In genomic region chr11:78166832-78167469, GRCh38 we compare ENCODE assay signal across 32 cellular contexts. TPM values are rescaled to one million over a fixed set of nuclear protein-coding genes. Genes with fewer than 3 reads are reported as not detected.
DNase-seq lines count a peak whose midpoint lies in the region; ATAC-seq, FAIRE-seq and TF ChIP-seq lines count a peak whose summit lies in the region.
"Had no signal": no experiment of that assay in that cellular context is flagged by ENCODE, and none has a peak within 500 bp of the region (broad histone marks: within the 10 kb centered on the region; RNA-seq: fewer than 3 reads in every experiment).

No MANE protein-coding gene starts in this region.

- H4K20me1 ChIP-seq in HepG2 (ENCODE audit: insufficient read depth, low read length), result no peaks in the 10 kb centered on the region; the same call in 1 of the 2 replicates
- no peaks in the 10 kb centered on the region for H4K20me1 ChIP-seq in hepatocyte (ENCODE audit: insufficient read depth, poor library complexity, severe bottlenecking)

- peaks cover 4% of the 10 kb centered on the region for H3K36me3 Mint-ChIP-seq in CD8-positive, alpha-beta T cell
- H3K36me3 Mint-ChIP-seq: natural killer cell had no signal

- H3K27me3 ChIP-seq in liver (ENCODE audit: control insufficient read depth in 4 of 4, insufficient read depth in 4 of 4, low read length in 3 of 4) (no peaks in the 10 kb centered on the region), HepG2 (ENCODE audit: control insufficient read depth in 1 of 2, insufficient read depth in 2 of 2, low read length in 2 of 2) (no peaks in the 10 kb centered on the region), hepatocyte (no peaks in the 10 kb centered on the region), trophoblast cell (ENCODE audit: insufficient read depth, low read length) (no peaks in the 10 kb centered on the region), vagina (no peaks in the 10 kb centered on the region)
- no peaks in the 10 kb centered on the region for H3K27me3 ChIP-seq in CD8-positive, alpha-beta T cell (ENCODE audit: insufficient read depth, low read length)
- H3K27me3 ChIP-seq: colonic mucosa had no signal

- H2AFZ ChIP-seq in HepG2 (ENCODE audit: low read length) (no peak overlapping the region), hepatocyte (no peak overlapping the region), trophoblast cell (ENCODE audit: insufficient read depth, low read length, poor library complexity) (peak overlapping the region; percentile 53)
- H2AFZ ChIP-seq: PC-9 had no signal

- no peak overlapping the region for H3K4me2 ChIP-seq in HepG2 (ENCODE audit: low read depth, low read length)
- H3K4me2 ChIP-seq in hepatocyte, result no peak overlapping the region
- peak overlapping the region; percentile 4 for H3K4me2 ChIP-seq in trophoblast cell (ENCODE audit: low read length)
- H3K4me2 ChIP-seq: PC-9 had no signal

- CTCF ChIA-PET in HepG2 (lab: Yijun Ruan, JAX; ENCODE audit: low intra/inter-chr PET ratio, low total read pairs), result no interaction called here
- CTCF ChIA-PET in CD8-positive, alpha-beta T cell (lab: Charles Lee), result no interaction called here

- H3K36me3 ChIP-seq in liver (ENCODE audit: control insufficient read depth in 4 of 4, insufficient read depth in 3 of 4, low read depth in 1 of 4, low read length in 3 of 4) (no peaks in the 10 kb centered on the region), HepG2 (replicated peaks in 1 of 2; ENCODE audit: control insufficient read depth in 1 of 2, insufficient read depth in 2 of 2, low read length in 2 of 2) (no peaks in the 10 kb centered on the region), hepatocyte (replicated peaks; ENCODE audit: insufficient read depth, low read depth) (no peaks in the 10 kb centered on the region), trophoblast cell (ENCODE audit: control insufficient read depth in 1 of 2, insufficient read depth in 2 of 2, low read length in 2 of 2) (peaks cover 2 to 8% of the 10 kb centered on the region in 2 experiments), vagina (no peaks in the 10 kb centered on the region)
- H3K36me3 ChIP-seq in CD8-positive, alpha-beta T cell (ENCODE audit: insufficient read depth, low read length), result no peaks in the 10 kb centered on the region
- H3K36me3 ChIP-seq: colonic mucosa had no signal

- peak overlapping the region; percentile 96 for H2BK120ac ChIP-seq in trophoblast cell (ENCODE audit: insufficient read depth, low read length, poor library complexity)

- POLR2A ChIA-PET in HepG2 (lab: Yijun Ruan, JAX), result no interaction called here
- POLR2A ChIA-PET in CD8-positive, alpha-beta T cell (lab: Charles Lee), result no interaction called here

- H3K4me3 ChIP-seq in liver (ENCODE audit: low read depth in 1 of 3, low read length in 3 of 3) (no peak overlapping the region), HepG2 (replicated peaks in 1 of 3; ENCODE audit: insufficient read depth in 1 of 3, low read depth in 2 of 3, low read length in 3 of 3) (no peak overlapping the region), hepatocyte (no peak overlapping the region), trophoblast cell (ENCODE audit: low read depth, low read length) (no peak overlapping the region), vagina (no peak overlapping the region)
- H3K4me3 ChIP-seq in CD8-positive, alpha-beta T cell (ENCODE audit: low read depth, low read length), result no peak overlapping the region
- H3K4me3 ChIP-seq: colonic mucosa, PC-9 had no signal

- in situ Hi-C loops in HepG2 (cut with HindIII; ENCODE audit: extremely low pct_ligation_motif_present, low pct_unique_long_range_greater_than_20kb), result no loop called here

- TF ChIP-seq EP300 in HepG2 (IDR thresholded peaks at IDR 0.05; ENCODE audit: low read depth in 2 of 2, low read length in 2 of 2) (no peak), HepG2 (CRISPR knock-in tag; IDR thresholded peaks at IDR 0.05; ENCODE audit: borderline replicate concordance) (no peak)

- TF ChIP-seq CTCF in liver (IDR thresholded peaks at IDR 0.05; ENCODE audit: low read depth, low read length, missing input control) (no peak), HepG2 (CRISPR knock-in tag; IDR thresholded peaks at IDR 0.05) (no peak), hepatocyte (IDR thresholded peaks at IDR 0.05; ENCODE audit: poor library complexity) (no peak), vagina (IDR thresholded peaks at IDR 0.05) (no peak)
- no peak for TF ChIP-seq CTCF in CD8-positive, alpha-beta T cell (IDR thresholded peaks at IDR 0.05)

- WGBS in liver, result 93% methylated on average over 6 of the region's 6 CpGs
- WGBS in HepG2 (ENCODE audit: low lambda C conversion rate), result 91% methylated on average over 5 of the region's 6 CpGs
- 78% methylated on average over 6 of the region's 6 CpGs for whole genome bisulfite sequencing in hepatocyte (ENCODE audit: low lambda C conversion rate, missing lambda C conversion rate)
- no CpG with 5 or more reads among the region's 6 CpGs for WGBS in trophoblast cell (ENCODE audit: extremely low coverage, insufficient coverage, insufficient read length)

- peak overlapping the region; percentile 88 for H2AK5ac ChIP-seq in trophoblast cell (ENCODE audit: low read length)

- no peaks in the 10 kb centered on the region for H3K4me1 Mint-ChIP-seq in CD8-positive, alpha-beta T cell (ENCODE audit: low read depth)
- H3K4me1 Mint-ChIP-seq: activated CD4-positive, alpha-beta memory T cell treated with anti-CD3 and anti-CD28 coated beads, Interleukin-2, amount 10 ng/mL, durations not matched to agents 7 days and 5 days; activated naive CD4-positive, alpha-beta T cell treated with anti-CD3 and anti-CD28 coated beads, Interleukin-2, amount 10 ng/mL, durations not matched to agents 7 days and 5 days; B cell; natural killer cell had no signal

- H3K4ac ChIP-seq in trophoblast cell (ENCODE audit: low read depth, low read length), result peak overlapping the region; percentile 87

- DNase-seq in HepG2 (ENCODE audit: low spot score), result no peak
- DNase-seq in hepatocyte (ENCODE audit: low spot score), result no peak
- no peak for DNase-seq in trophoblast cell
- DNase-seq in vagina (ENCODE audit: extremely low spot score in 2 of 2), result no peak
- DNase-seq in SHP77 treated with DMSO at 0.1 percent for 48 hours (lab: John Stamatoyannopoulos, UW), result no peak
- DNase-seq in CD8-positive, alpha-beta T cell, result no peak
- no peak for DNase-seq in Kasumi-1 (lab: John Stamatoyannopoulos, UW)
- DNase-seq: activated CD4-positive, alpha-beta memory T cell treated with anti-CD3 and anti-CD28 coated beads, Interleukin-2, amount 10 ng/mL, durations not matched to agents 7 days and 5 days; activated CD4-positive, alpha-beta T cell treated with anti-CD3 and anti-CD28 coated beads for 1 hour; activated CD8-positive, alpha-beta memory T cell treated with anti-CD3 and anti-CD28 coated beads, Interleukin-2, amount 50 U/mL, for 4 hours; activated naive CD4-positive, alpha-beta T cell treated with anti-CD3 and anti-CD28 coated beads, Interleukin-2, amount 10 ng/mL, durations not matched to agents 7 days and 5 days; amniotic stem cell; colonic mucosa; DMS153; effector CD8-positive, alpha-beta T cell; H7; natural killer cell; NCI-H2029; NCI-H226; NCI-H526 treated with DMSO at 0.1 percent for 48 hours; NK-92 treated with Interleukin-12 subunit alpha and Interleukin-12 subunit beta, amount 100 ng/mL, for 24 hours; PC-9; retina; stimulated activated CD8-positive, alpha-beta memory T cell treated with anti-CD3 and anti-CD28 coated beads, Interleukin-4, amount 100 ng/mL, for 48 hours had no signal

- H3K27me3 Mint-ChIP-seq in CD8-positive, alpha-beta T cell (ENCODE audit: low read depth), result no peaks in the 10 kb centered on the region
- H3K27me3 Mint-ChIP-seq: activated CD4-positive, alpha-beta memory T cell treated with anti-CD3 and anti-CD28 coated beads, Interleukin-2, amount 10 ng/mL, durations not matched to agents 7 days and 5 days; activated naive CD4-positive, alpha-beta T cell treated with anti-CD3 and anti-CD28 coated beads, Interleukin-2, amount 10 ng/mL, durations not matched to agents 7 days and 5 days; B cell; stimulated activated naive CD8-positive, alpha-beta T cell treated with anti-CD3 and anti-CD28 coated beads, Interleukin-15, Interleukin-2, amounts not matched to agents 100 ng/mL and 50 ng/mL, for 24 hours had no signal

- TF ChIP-seq POLR2A in HepG2 (IDR thresholded peaks at IDR 0.05; ENCODE audit: insufficient read depth in 1 of 2, low read depth in 2 of 2, low read length in 2 of 2) (no peak), vagina (IDR thresholded peaks at IDR 0.05) (no peak)

- intact Hi-C loops in HepG2 (cut with micrococcal nuclease; ENCODE audit: unreplicated experiment) (no loop called here), vagina (cut with DNase I) (no loop called here)
- intact Hi-C loops in CD8-positive, alpha-beta T cell (cut with DNase I, micrococcal nuclease), result no loop called here

- H3K9me3 ChIP-seq in liver (ENCODE audit: control insufficient read depth in 4 of 4, low read length in 3 of 4) (no peaks in the 10 kb centered on the region), HepG2 (ENCODE audit: low read length) (no peaks in the 10 kb centered on the region), hepatocyte (ENCODE audit: low read depth) (no peaks in the 10 kb centered on the region), trophoblast cell (ENCODE audit: insufficient read depth, low read depth, low read length) (no peaks in the 10 kb centered on the region), vagina (no peaks in the 10 kb centered on the region)
- no peaks in the 10 kb centered on the region for H3K9me3 ChIP-seq in CD8-positive, alpha-beta T cell (ENCODE audit: low read length)
- H3K9me3 ChIP-seq: colonic mucosa had no signal

- peak overlapping the region; percentile 92 for H2BK12ac ChIP-seq in trophoblast cell (ENCODE audit: low read length)

- no peak overlapping the region for H3K9ac ChIP-seq in liver (ENCODE audit: low read depth in 1 of 2, low read length in 2 of 2)
- H3K9ac ChIP-seq in HepG2 (ENCODE audit: insufficient read depth, low read depth, low read length), result no peak overlapping the region
- H3K9ac ChIP-seq in trophoblast cell (ENCODE audit: low read length), result no peak overlapping the region

- no peak overlapping the region for H3K23ac ChIP-seq in trophoblast cell (ENCODE audit: low read length)

- TF ChIP-seq RAD21 in liver (IDR thresholded peaks at IDR 0.05), result no peak
- no peak for TF ChIP-seq RAD21 in HepG2 (CRISPR knock-in tag; IDR thresholded peaks at IDR 0.05)

- no TSS peak for BruUV-seq in HepG2 (replicated peaks; lab: Mats Ljungman, UMichigan)

- no peak overlapping the region for H3K4me3 Mint-ChIP-seq in CD8-positive, alpha-beta T cell
- H3K4me3 Mint-ChIP-seq: activated CD4-positive, alpha-beta memory T cell treated with anti-CD3 and anti-CD28 coated beads, Interleukin-2, amount 10 ng/mL, durations not matched to agents 7 days and 5 days; activated naive CD4-positive, alpha-beta T cell treated with anti-CD3 and anti-CD28 coated beads, Interleukin-2, amount 10 ng/mL, durations not matched to agents 7 days and 5 days; B cell; natural killer cell; stimulated activated naive CD8-positive, alpha-beta T cell treated with anti-CD3 and anti-CD28 coated beads, Interleukin-15, Interleukin-2, amounts not matched to agents 100 ng/mL and 50 ng/mL, for 24 hours; T-helper 2 cell treated with Interferon-gamma antibody and Interleukin-4, amounts not matched to agents 5 μg/mL and 100 μg/mL, for 36 hours had no signal

- no peak for FAIRE-seq in HepG2 (lab: Jason Lieb, UNC)
- FAIRE-seq: GM19239, keratinocyte had no signal

- H3K14ac ChIP-seq in trophoblast cell (ENCODE audit: low read length), result peak overlapping the region; percentile 84

- no peak for ATAC-seq in HepG2
- ATAC-seq in CD8-positive, alpha-beta T cell, result no peak
- ATAC-seq: natural killer cell had no signal

- no peaks in the 10 kb centered on the region for H3K9me3 Mint-ChIP-seq in CD8-positive, alpha-beta T cell
- H3K9me3 Mint-ChIP-seq: activated CD4-positive, alpha-beta memory T cell treated with anti-CD3 and anti-CD28 coated beads, Interleukin-2, amount 10 ng/mL, durations not matched to agents 7 days and 5 days; activated naive CD4-positive, alpha-beta T cell treated with anti-CD3 and anti-CD28 coated beads, Interleukin-2, amount 10 ng/mL, durations not matched to agents 7 days and 5 days; natural killer cell; stimulated activated naive CD8-positive, alpha-beta T cell treated with anti-CD3 and anti-CD28 coated beads, Interleukin-15, Interleukin-2, amounts not matched to agents 100 ng/mL and 50 ng/mL, for 24 hours; T-helper 2 cell treated with Interferon-gamma antibody and Interleukin-4, amounts not matched to agents 5 μg/mL and 100 μg/mL, for 36 hours had no signal

- peak overlapping the region; percentile 94 for H2BK5ac ChIP-seq in trophoblast cell (ENCODE audit: low read depth, low read length, poor library complexity)

- H4K12ac ChIP-seq in trophoblast cell (ENCODE audit: low read depth, low read length), result no peak overlapping the region

- no peaks in the 10 kb centered on the region for H3K9me2 ChIP-seq in hepatocyte (replicated peaks; ENCODE audit: insufficient read depth)

- H3K79me2 ChIP-seq in HepG2 (ENCODE audit: insufficient read depth, low read length) (no peaks in the 10 kb centered on the region), hepatocyte (no peaks in the 10 kb centered on the region), trophoblast cell (ENCODE audit: control insufficient read depth, insufficient read depth, low read length, poor library complexity) (peaks cover 6% of the 10 kb centered on the region)

- peak overlapping the region; percentile 87 for H3K18ac ChIP-seq in trophoblast cell (ENCODE audit: low read length)

- peak overlapping the region; percentile 97 for H4K91ac ChIP-seq in trophoblast cell (ENCODE audit: low read depth, low read length)

- no peak overlapping the region for H3K27ac Mint-ChIP-seq in CD8-positive, alpha-beta T cell
- H3K27ac Mint-ChIP-seq: activated CD4-positive, alpha-beta memory T cell treated with anti-CD3 and anti-CD28 coated beads, Interleukin-2, amount 10 ng/mL, durations not matched to agents 7 days and 5 days; activated naive CD4-positive, alpha-beta T cell treated with anti-CD3 and anti-CD28 coated beads, Interleukin-2, amount 10 ng/mL, durations not matched to agents 7 days and 5 days; B cell; natural killer cell; stimulated activated naive CD8-positive, alpha-beta T cell treated with anti-CD3 and anti-CD28 coated beads, Interleukin-15, Interleukin-2, amounts not matched to agents 100 ng/mL and 50 ng/mL, for 24 hours; T-helper 2 cell treated with Interferon-gamma antibody and Interleukin-4, amounts not matched to agents 5 μg/mL and 100 μg/mL, for 36 hours had no signal

- H3K27ac ChIP-seq in liver (ENCODE audit: low read depth in 1 of 2, low read length in 2 of 2) (peak overlapping the region; percentile 39 to 97), HepG2 (ENCODE audit: extremely low read length, insufficient read depth, low read length) (no peak overlapping the region), hepatocyte (peak overlapping the region; percentile 47), trophoblast cell (ENCODE audit: low read depth, low read length) (peak overlapping the region; percentile 92), vagina (peak overlapping the region; percentile 55)
- H3K27ac ChIP-seq in CD8-positive, alpha-beta T cell (ENCODE audit: low read depth, low read length), result no peak overlapping the region
- H3K27ac ChIP-seq: colonic mucosa, epithelial cell of prostate, HL-60, PC-9 had no signal

- peaks cover 45% of the 10 kb centered on the region for H3K79me1 ChIP-seq in trophoblast cell (ENCODE audit: low read length)

- H3K4me1 ChIP-seq in liver (ENCODE audit: control insufficient read depth in 4 of 4, insufficient read depth in 4 of 4, low read length in 3 of 4), result peaks cover 7 to 54% (median 37%) of the 10 kb centered on the region in 4 donors
- H3K4me1 ChIP-seq in HepG2 (ENCODE audit: insufficient read depth, low read length), result peaks cover 53% of the 10 kb centered on the region
- peaks cover 17% of the 10 kb centered on the region for H3K4me1 ChIP-seq in hepatocyte (ENCODE audit: insufficient read depth)
- H3K4me1 ChIP-seq in trophoblast cell (ENCODE audit: control insufficient read depth in 1 of 2, insufficient read depth in 2 of 2, low read length in 2 of 2), result peaks cover 32 to 35% of the 10 kb centered on the region in 2 experiments
- peaks cover 30% of the 10 kb centered on the region for H3K4me1 ChIP-seq in vagina
- H3K4me1 ChIP-seq in CD8-positive, alpha-beta T cell (ENCODE audit: insufficient read depth, low read length), result no peaks in the 10 kb centered on the region
- H3K4me1 ChIP-seq: colonic mucosa had no signal

- H4K8ac ChIP-seq in trophoblast cell (ENCODE audit: low read depth, low read length), result peak overlapping the region; percentile 64

RNA-seq across cellular contexts. Expression of gene KCTD21, which starts 21.5 kb away (rescaled TPM):
- total RNA-seq in liver (10 to 100 TPM in 1 of 2 donors, 1 to 10 TPM in 1; 5.8 to 12.0 TPM), HepG2 (2016; rRNA removed; fragmentation: Illumina TruSeq; extraction: Trizol) (3.1 and 3.9 TPM in 2 replicates), hepatocyte (8.2 and 9.2 TPM in 2 replicates), vagina (8.6 TPM)
- polyA plus RNA-seq in liver (10 to 100 TPM in 1 of 2 donors, 1 to 10 TPM in 1; 6.3 to 12.6 TPM), HepG2 (2011; rRNA removed) (13.2 and 13.5 TPM in 2 replicates), hepatocyte (3.8 and 4.7 TPM in 2 replicates)
- 0.97 and 1.3 TPM in 2 replicates for total RNA-seq in HepG2 (2016; cell fraction: cytosol; rRNA removed; fragmentation: Illumina TruSeq; extraction: Trizol; ENCODE audit: low read depth)
- total RNA-seq in HepG2 (2016; cell fraction: insoluble cytoplasmic fraction; rRNA removed; fragmentation: Illumina TruSeq; extraction: Trizol), result 3.3 and 4.3 TPM in 2 replicates
- 3.1 TPM in 2 replicates for total RNA-seq in HepG2 (2016; cell fraction: membrane; rRNA removed; fragmentation: Illumina TruSeq; extraction: Trizol)
- 1.3 and 1.6 TPM in 2 replicates for total RNA-seq in HepG2 (2016; cell fraction: nucleus; rRNA removed; fragmentation: Illumina TruSeq; extraction: Trizol)
- polyA plus RNA-seq in HepG2 (2011; cell fraction: cytosol; rRNA removed), result 11.0 and 13.8 TPM in 2 replicates
- polyA plus RNA-seq in HepG2 (2011; cell fraction: nucleus; rRNA removed), result 5.4 and 6.0 TPM in 2 replicates
- 6.6 and 9.3 TPM in 2 replicates for polyA plus RNA-seq in HepG2 (2012)
- 1.2 and 1.4 TPM in 2 replicates for polyA plus RNA-seq in HepG2 (2016; cell fraction: cytosol; fragmentation: Illumina TruSeq; extraction: Trizol; ENCODE audit: low read depth)
- polyA plus RNA-seq in HepG2 (2016; cell fraction: insoluble cytoplasmic fraction; fragmentation: Illumina TruSeq; extraction: Trizol; ENCODE audit: low read depth), result 4.8 and 5.3 TPM in 2 replicates
- polyA plus RNA-seq in HepG2 (2016; cell fraction: membrane; fragmentation: Illumina TruSeq; extraction: Trizol; ENCODE audit: low read depth), result 2.5 and 3.1 TPM in 2 replicates
- 3.6 and 4.7 TPM in 2 replicates for polyA plus RNA-seq in HepG2 (2016; cell fraction: nucleus; fragmentation: Illumina TruSeq; extraction: Trizol; ENCODE audit: insufficient read depth, low read depth)
- 14.8 and 38.3 TPM in 2 replicates for polyA minus RNA-seq in HepG2 (2011; rRNA and poly(A)+ RNA removed; ENCODE audit: low replicate concordance)
- 8.7 and 11.6 TPM in 2 replicates for polyA minus RNA-seq in HepG2 (2011; cell fraction: cytosol; rRNA and poly(A)+ RNA removed)
- 5.3 and 6.6 TPM in 2 replicates for polyA minus RNA-seq in HepG2 (2011; cell fraction: nucleus; rRNA and poly(A)+ RNA removed)
- 14.9 and 15.5 TPM in 2 replicates for polyA plus RNA-seq in trophoblast cell (2013)
- 1 to 10 TPM; 3.0 to 3.4 TPM for total RNA-seq in CD8-positive, alpha-beta T cell

RNA-seq across cellular contexts. Expression of gene USP35, which starts 21.8 kb away (rescaled TPM):
- total RNA-seq in liver (10 to 100 TPM in 1 of 2 donors, 1 to 10 TPM in 1; 2.3 to 11.0 TPM), HepG2 (2016; rRNA removed; fragmentation: Illumina TruSeq; extraction: Trizol) (1.8 and 4.6 TPM in 2 replicates), hepatocyte (4.5 and 7.3 TPM in 2 replicates), vagina (11.8 TPM)
- polyA plus RNA-seq in liver (1 to 10 TPM; 2.6 to 7.0 TPM), HepG2 (2011; rRNA removed) (7.7 and 11.1 TPM in 2 replicates), hepatocyte (2.9 and 4.7 TPM in 2 replicates)
- total RNA-seq in HepG2 (2016; cell fraction: cytosol; rRNA removed; fragmentation: Illumina TruSeq; extraction: Trizol; ENCODE audit: low read depth), result 0.71 and 0.88 TPM in 2 replicates
- 1.7 and 4.5 TPM in 2 replicates for total RNA-seq in HepG2 (2016; cell fraction: insoluble cytoplasmic fraction; rRNA removed; fragmentation: Illumina TruSeq; extraction: Trizol)
- total RNA-seq in HepG2 (2016; cell fraction: membrane; rRNA removed; fragmentation: Illumina TruSeq; extraction: Trizol), result 0.93 and 1.1 TPM in 2 replicates
- total RNA-seq in HepG2 (2016; cell fraction: nucleus; rRNA removed; fragmentation: Illumina TruSeq; extraction: Trizol), result 5.7 and 7.4 TPM in 2 replicates
- 4.0 and 5.2 TPM in 2 replicates for polyA plus RNA-seq in HepG2 (2011; cell fraction: cytosol; rRNA removed)
- 56.5 and 58.1 TPM in 2 replicates for polyA plus RNA-seq in HepG2 (2011; cell fraction: nucleus; rRNA removed)
- 4.1 and 5.5 TPM in 2 replicates for polyA plus RNA-seq in HepG2 (2012)
- polyA plus RNA-seq in HepG2 (2016; cell fraction: cytosol; fragmentation: Illumina TruSeq; extraction: Trizol; ENCODE audit: low read depth), result 0.20 and 0.27 TPM in 2 replicates
- 1.4 and 2.7 TPM in 2 replicates for polyA plus RNA-seq in HepG2 (2016; cell fraction: insoluble cytoplasmic fraction; fragmentation: Illumina TruSeq; extraction: Trizol; ENCODE audit: low read depth)
- 0.61 and 0.63 TPM in 2 replicates for polyA plus RNA-seq in HepG2 (2016; cell fraction: membrane; fragmentation: Illumina TruSeq; extraction: Trizol; ENCODE audit: low read depth)
- 10.1 and 12.3 TPM in 2 replicates for polyA plus RNA-seq in HepG2 (2016; cell fraction: nucleus; fragmentation: Illumina TruSeq; extraction: Trizol; ENCODE audit: insufficient read depth, low read depth)
- polyA minus RNA-seq in HepG2 (2011; rRNA and poly(A)+ RNA removed; ENCODE audit: low replicate concordance), result 5.1 and 12.7 TPM in 2 replicates
- 2.4 and 3.2 TPM in 2 replicates for polyA minus RNA-seq in HepG2 (2011; cell fraction: cytosol; rRNA and poly(A)+ RNA removed)
- polyA minus RNA-seq in HepG2 (2011; cell fraction: nucleus; rRNA and poly(A)+ RNA removed), result 17.3 and 18.0 TPM in 2 replicates
- polyA plus RNA-seq in trophoblast cell (2013), result 19.3 and 20.2 TPM in 2 replicates
- total RNA-seq in CD8-positive, alpha-beta T cell, result 10 to 100 TPM; 22.3 to 23.4 TPM

RNA-seq across cellular contexts. Expression of gene ALG8, which starts 27.5 kb away (rescaled TPM):
- total RNA-seq in liver (10 to 100 TPM; 36.8 to 39.2 TPM), HepG2 (2016; rRNA removed; fragmentation: Illumina TruSeq; extraction: Trizol) (50.0 and 88.0 TPM in 2 replicates), hepatocyte (43.1 and 66.8 TPM in 2 replicates), vagina (20.9 TPM)
- polyA plus RNA-seq in liver (10 to 100 TPM; 29.4 to 46.0 TPM), HepG2 (2011; rRNA removed) (53.5 and 75.8 TPM in 2 replicates), hepatocyte (62.0 and 74.3 TPM in 2 replicates)
- total RNA-seq in HepG2 (2016; cell fraction: cytosol; rRNA removed; fragmentation: Illumina TruSeq; extraction: Trizol; ENCODE audit: low read depth), result 27.9 and 37.5 TPM in 2 replicates
- 46.2 and 90.8 TPM in 2 replicates for total RNA-seq in HepG2 (2016; cell fraction: insoluble cytoplasmic fraction; rRNA removed; fragmentation: Illumina TruSeq; extraction: Trizol)
- 39.8 and 40.9 TPM in 2 replicates for total RNA-seq in HepG2 (2016; cell fraction: membrane; rRNA removed; fragmentation: Illumina TruSeq; extraction: Trizol)
- 81.9 and 98.4 TPM in 2 replicates for total RNA-seq in HepG2 (2016; cell fraction: nucleus; rRNA removed; fragmentation: Illumina TruSeq; extraction: Trizol)
- 34.9 and 52.4 TPM in 2 replicates for polyA plus RNA-seq in HepG2 (2011; cell fraction: cytosol; rRNA removed)
- 23.3 and 25.4 TPM in 2 replicates for polyA plus RNA-seq in HepG2 (2011; cell fraction: nucleus; rRNA removed)
- 33.9 and 48.4 TPM in 2 replicates for polyA plus RNA-seq in HepG2 (2012)
- polyA plus RNA-seq in HepG2 (2016; cell fraction: cytosol; fragmentation: Illumina TruSeq; extraction: Trizol; ENCODE audit: low read depth), result 21.7 and 23.1 TPM in 2 replicates
- polyA plus RNA-seq in HepG2 (2016; cell fraction: insoluble cytoplasmic fraction; fragmentation: Illumina TruSeq; extraction: Trizol; ENCODE audit: low read depth), result 45.9 and 50.8 TPM in 2 replicates
- polyA plus RNA-seq in HepG2 (2016; cell fraction: membrane; fragmentation: Illumina TruSeq; extraction: Trizol; ENCODE audit: low read depth), result 29.3 and 35.8 TPM in 2 replicates
- 116 and 123 TPM in 2 replicates for polyA plus RNA-seq in HepG2 (2016; cell fraction: nucleus; fragmentation: Illumina TruSeq; extraction: Trizol; ENCODE audit: insufficient read depth, low read depth)
- 65.9 and 176 TPM in 2 replicates for polyA minus RNA-seq in HepG2 (2011; rRNA and poly(A)+ RNA removed; ENCODE audit: low replicate concordance)
- polyA minus RNA-seq in HepG2 (2011; cell fraction: cytosol; rRNA and poly(A)+ RNA removed), result 34.7 TPM in 2 replicates
- 63.3 and 64.3 TPM in 2 replicates for polyA minus RNA-seq in HepG2 (2011; cell fraction: nucleus; rRNA and poly(A)+ RNA removed)
- polyA plus RNA-seq in trophoblast cell (2013), result 76.1 and 82.0 TPM in 2 replicates
- 10 to 100 TPM; 14.2 to 17.5 TPM for total RNA-seq in CD8-positive, alpha-beta T cell

Comparison
In these comparisons a context has a peak if more than half of its experiments do, and no peak if none do; other contexts are left out.
1. H3K27ac ChIP-seq: peak in liver (2 of 2), hepatocyte (single experiment), trophoblast cell (single experiment) and vagina (single experiment); none in HepG2 (single experiment) and CD8-positive, alpha-beta T cell (single experiment).